ENCODE assay signal across 1 cellular context in the genomic region with DNA sequence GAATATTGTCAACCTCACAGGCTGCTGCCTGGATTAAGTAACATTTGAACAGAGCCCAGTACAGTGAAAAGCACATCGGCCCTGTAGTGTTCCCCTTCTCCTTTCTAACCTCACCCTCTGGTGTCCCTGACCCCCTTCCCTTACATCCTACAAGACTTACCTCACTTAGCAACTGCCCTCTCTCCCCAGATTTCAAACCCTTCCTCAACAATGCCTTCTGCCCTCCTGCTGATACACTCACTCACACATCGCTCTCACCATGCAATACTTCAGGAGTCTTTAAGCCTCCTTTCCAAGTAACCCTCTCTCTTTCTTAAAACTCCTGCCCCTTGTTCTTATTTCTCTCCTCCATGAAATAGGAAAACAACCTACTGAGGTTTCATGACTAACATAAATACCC.
TF ChIP-seq lines count a peak whose summit lies in the region.

No MANE protein-coding gene starts in this region.

TF ChIP-seq in IMR-90, 13 proteins besides CTCF, POLR2A, EP300 and RAD21:
- TF ChIP-seq CHD1 (IDR thresholded peaks at IDR 0.05; ENCODE audit: low read depth, low read length) (no peak), NFE2L2 (IDR thresholded peaks at IDR 0.05; ENCODE audit: low read depth, low read length) (no peak), MAZ (IDR thresholded peaks at IDR 0.05; ENCODE audit: borderline replicate concordance, low read depth, low read length) (no peak), SMC3 (IDR thresholded peaks at IDR 0.05; ENCODE audit: low read depth, low read length) (no peak)
- TF ChIP-seq, protein P1, sequence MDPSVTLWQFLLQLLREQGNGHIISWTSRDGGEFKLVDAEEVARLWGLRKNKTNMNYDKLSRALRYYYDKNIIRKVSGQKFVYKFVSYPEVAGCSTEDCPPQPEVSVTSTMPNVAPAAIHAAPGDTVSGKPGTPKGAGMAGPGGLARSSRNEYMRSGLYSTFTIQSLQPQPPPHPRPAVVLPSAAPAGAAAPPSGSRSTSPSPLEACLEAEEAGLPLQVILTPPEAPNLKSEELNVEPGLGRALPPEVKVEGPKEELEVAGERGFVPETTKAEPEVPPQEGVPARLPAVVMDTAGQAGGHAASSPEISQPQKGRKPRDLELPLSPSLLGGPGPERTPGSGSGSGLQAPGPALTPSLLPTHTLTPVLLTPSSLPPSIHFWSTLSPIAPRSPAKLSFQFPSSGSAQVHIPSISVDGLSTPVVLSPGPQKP (IDR thresholded peaks at IDR 0.05; ENCODE audit: borderline replicate concordance, low read depth, low read length): no peak
TF ChIP-seq in IMR-90: peak in this region for 0.
